In genomic region chr9:94865599-94866456, GRCh38 we compare ENCODE assay signal across 9 cellular contexts.
A peak's percentile ranks its signal among the peaks of the same experiment; 100 is the strongest.
DNase-seq lines count a peak whose midpoint lies in the region; FAIRE-seq and TF ChIP-seq lines count a peak whose summit lies in the region.
"Had no signal": no experiment of that assay in that cellular context is flagged by ENCODE, and none has a peak within 500 bp of the region (broad histone marks: within the 10 kb centered on the region; RNA-seq: fewer than 3 reads in every experiment).

No MANE protein-coding gene starts in this region.

- no peaks in the 10 kb centered on the region for H3K36me3 ChIP-seq in astrocyte (ENCODE audit: insufficient read depth, low read length)
- H3K36me3 ChIP-seq in stomach, result no peaks in the 10 kb centered on the region

- H3K4me1 Mint-ChIP-seq in astrocyte (ENCODE audit: low read depth, unreplicated experiment), result peaks cover 64% of the 10 kb centered on the region

- H3K4me2 ChIP-seq in astrocyte (ENCODE audit: low read length), result peak overlapping the region; percentile 28

- no peak overlapping the region for H3K4me3 Mint-ChIP-seq in astrocyte (ENCODE audit: unreplicated experiment)

- TF ChIP-seq CTCF in astrocyte (IDR thresholded peaks at IDR 0.05; ENCODE audit: insufficient read depth, low read depth, low read length) (no peak), stomach (IDR thresholded peaks at IDR 0.05) (no peak), GM13977 (IDR thresholded peaks at IDR 0.05; ENCODE audit: extremely low read depth, insufficient read depth, missing control alignments) (no peak)

- no peaks in the 10 kb centered on the region for H3K27me3 Mint-ChIP-seq in astrocyte (ENCODE audit: low read depth, unreplicated experiment)

- peaks cover 9% of the 10 kb centered on the region for H3K36me3 Mint-ChIP-seq in astrocyte (ENCODE audit: low read depth, unreplicated experiment)

- H4K20me1 ChIP-seq in astrocyte (ENCODE audit: insufficient read depth, low read length), result no peaks in the 10 kb centered on the region

- H3K4me3 ChIP-seq in astrocyte (ENCODE audit: insufficient read depth, low read depth, low read length) (no peak overlapping the region), stomach (no peak overlapping the region)

- peak overlapping the region; percentile 87 for H3K27ac Mint-ChIP-seq in astrocyte (ENCODE audit: unreplicated experiment)

- H3K9me3 ChIP-seq in astrocyte (ENCODE audit: insufficient read depth, low read depth, low read length), result no peaks in the 10 kb centered on the region
- H3K9me3 ChIP-seq in stomach, result no peaks in the 10 kb centered on the region

- no peak for TF ChIP-seq EP300 in stomach (IDR thresholded peaks at IDR 0.05)

- in situ Hi-C loops in GM13977 (cut with MboI; ENCODE audit: low pct_unique_long_range_greater_than_20kb, low sequenced_read_pairs, unreplicated experiment), result no loop called here

- WGBS in stomach, 5 donors, result 28 to 62% (median 34%) methylated on average over 9 of the region's 9 CpGs

- H3K27me3 ChIP-seq in astrocyte (ENCODE audit: insufficient read depth, low read length) (no peaks in the 10 kb centered on the region), stomach (no peaks in the 10 kb centered on the region)

- DNase-seq in LHCN-M2 (ENCODE audit: low read depth) (peak; percentile 87), astrocyte (ENCODE audit: low read depth) (peak; percentile 83), iris pigment epithelial cell (ENCODE audit: low read depth) (peak; percentile 82), stomach (peak; percentile 37), GDM1 (lab: John Stamatoyannopoulos, UW) (no peak), GM13977 (ENCODE audit: low spot score) (no peak), T-helper 1 cell (no peak)
- no peak for DNase-seq in stimulated activated CD4-positive, alpha-beta T cell treated with anti-CD3 and anti-CD28 coated beads, Interleukin-1b, Interleukin-23, amount 100 ng/mL, for 48 hours
- DNase-seq: RPMI8226 had no signal

- no peak for TF ChIP-seq POLR2A in stomach (IDR thresholded peaks at IDR 0.05)

- H3K79me2 ChIP-seq in astrocyte (ENCODE audit: insufficient read depth, low read length), result peaks cover 3% of the 10 kb centered on the region

- H3K27ac ChIP-seq in astrocyte (ENCODE audit: low read depth, low read length) (peak overlapping the region; percentile 98), stomach (peak overlapping the region; percentile 77 to 91 (median 88))

- H3K9ac ChIP-seq in astrocyte (ENCODE audit: low read length), result peak overlapping the region; percentile 53

- no peak for FAIRE-seq in astrocyte (lab: Jason Lieb, UNC)

- H2AFZ ChIP-seq in astrocyte (ENCODE audit: low read depth, low read length), result no peak overlapping the region

- H3K9me3 Mint-ChIP-seq in astrocyte (ENCODE audit: unreplicated experiment), result peaks cover 4% of the 10 kb centered on the region

- peaks cover 61% of the 10 kb centered on the region for H3K4me1 ChIP-seq in astrocyte (ENCODE audit: insufficient read depth, low read length)
- H3K4me1 ChIP-seq in stomach, result peaks cover 22 to 87% (median 52%) of the 10 kb centered on the region in 4 donors

- intact Hi-C loops in stomach (cut with DNase I; ENCODE audit: low total_unique reads), result no loop called here

Comparison
In these comparisons a context has a peak if more than half of its experiments do, and no peak if none do; other contexts are left out.
1. DNase-seq: peak in LHCN-M2 (single experiment), astrocyte (single experiment), iris pigment epithelial cell (single experiment) and stomach (single experiment); none in GDM1 (single experiment), GM13977 (single experiment), stimulated activated CD4-positive, alpha-beta T cell treated with anti-CD3 and anti-CD28 coated beads, Interleukin-1b, Interleukin-23, amount 100 ng/mL, for 48 hours (single experiment) and T-helper 1 cell (0 of 5).